ENCODE assay signal across 21 cellular contexts in the genomic region with DNA sequence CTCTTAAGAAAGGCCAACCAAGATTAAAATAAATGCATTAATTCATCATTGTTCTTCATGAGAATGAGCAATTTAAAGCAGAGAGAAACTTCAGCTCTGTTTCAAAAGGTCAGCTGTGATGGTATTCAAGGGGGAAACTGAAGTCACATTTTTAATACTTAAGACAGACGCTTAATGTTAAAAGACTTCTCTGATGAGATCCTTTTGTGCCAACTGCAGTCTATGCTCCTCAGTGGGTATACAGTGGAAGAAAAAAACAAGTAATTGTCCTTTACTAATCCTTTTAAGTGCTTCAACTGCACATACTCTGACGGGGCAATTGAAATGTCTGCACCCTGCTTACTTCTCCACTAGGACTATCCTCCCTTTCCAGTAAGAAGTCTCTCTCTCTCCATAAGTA.
"Had no signal": no experiment of that assay in that cellular context is flagged by ENCODE, and none has a peak within 500 bp of the region (broad histone marks: within the 10 kb centered on the region; RNA-seq: fewer than 3 reads in every experiment).

No MANE protein-coding gene starts in this region.

- H3K9me3 Mint-ChIP-seq: activated T-cell treated with anti-CD3 and anti-CD28 coated beads, Interleukin-2, amount 50 U/mL, for 24 hours; naive thymus-derived CD4-positive, alpha-beta T cell; stimulated activated naive B cell treated with anti-CD40 and anti-IgM and Interleukin-4, amounts not matched to agents 10 μg/mL and 1 μg/mL and 100 μg/mL, for 72 hours had no signal

- H3K36me3 ChIP-seq: adrenal gland, thyroid gland, uterus had no signal

- DNase-seq: activated CD4-positive, alpha-beta T cell treated with anti-CD3 and anti-CD28 coated beads, Interleukin-2, amount 50 U/mL, for 48 hours; activated CD8-positive, alpha-beta memory T cell treated with anti-CD3 and anti-CD28 coated beads, Interleukin-2, amount 10 ng/mL, durations not matched to agents 7 days and 5 days; activated effector memory CD4-positive, alpha-beta T cell treated with Interleukin-2 at 50 U/mL for 16 hours; activated T-cell treated with anti-CD3 and anti-CD28 coated beads, Interleukin-2, amount 50 U/mL, for 24 hours; adrenal gland; body of pancreas; caudate nucleus; hippocampal formation; mammary epithelial cell; naive thymus-derived CD4-positive, alpha-beta T cell; posterior cingulate gyrus; stimulated activated CD4-positive, alpha-beta T cell treated with anti-CD3 and anti-CD28 coated beads, Interleukin-15, amount 100 ng/mL, for 24 hours; stimulated activated CD4-positive, alpha-beta T cell treated with anti-CD3 and anti-CD28 coated beads, Interleukin-4, amount 100 ng/mL, for 1 hour; stimulated activated naive B cell treated with anti-CD40 and anti-IgM and Interleukin-4, amounts not matched to agents 10 μg/mL and 1 μg/mL and 100 μg/mL, for 72 hours; T1000; thyroid gland; uterus had no signal

- H3K27me3 ChIP-seq: adrenal gland, body of pancreas, thyroid gland, uterus had no signal

- H3K4me3 Mint-ChIP-seq: activated CD8-positive, alpha-beta memory T cell treated with anti-CD3 and anti-CD28 coated beads, Interleukin-2, amount 10 ng/mL, durations not matched to agents 7 days and 5 days; activated naive CD4-positive, alpha-beta T cell treated with anti-CD3 and anti-CD28 coated beads, Interleukin-2, amount 50 U/mL, for 24 hours; activated T-cell treated with anti-CD3 and anti-CD28 coated beads, Interleukin-2, amount 50 U/mL, for 24 hours; naive thymus-derived CD4-positive, alpha-beta T cell; stimulated activated naive B cell treated with anti-CD40 and anti-IgM and Interleukin-4, amounts not matched to agents 10 μg/mL and 1 μg/mL and 100 μg/mL, for 72 hours had no signal

- H3K4me1 Mint-ChIP-seq: activated CD8-positive, alpha-beta memory T cell treated with anti-CD3 and anti-CD28 coated beads, Interleukin-2, amount 10 ng/mL, durations not matched to agents 7 days and 5 days; activated naive CD4-positive, alpha-beta T cell treated with anti-CD3 and anti-CD28 coated beads, Interleukin-2, amount 50 U/mL, for 24 hours; naive thymus-derived CD4-positive, alpha-beta T cell; stimulated activated naive B cell treated with anti-CD40 and anti-IgM and Interleukin-4, amounts not matched to agents 10 μg/mL and 1 μg/mL and 100 μg/mL, for 72 hours had no signal

- ATAC-seq: activated CD8-positive, alpha-beta memory T cell treated with anti-CD3 and anti-CD28 coated beads, Interleukin-2, amount 10 ng/mL, durations not matched to agents 7 days and 5 days; body of pancreas; esophagus mucosa; left lobe of liver; naive thymus-derived CD4-positive, alpha-beta T cell; stimulated activated naive B cell treated with anti-CD40 and anti-IgM and Interleukin-4, amounts not matched to agents 10 μg/mL and 1 μg/mL and 100 μg/mL, for 72 hours had no signal

- H3K4me1 ChIP-seq: adrenal gland had no signal

- H3K27ac Mint-ChIP-seq: activated CD8-positive, alpha-beta memory T cell treated with anti-CD3 and anti-CD28 coated beads, Interleukin-2, amount 10 ng/mL, durations not matched to agents 7 days and 5 days; activated naive CD4-positive, alpha-beta T cell treated with anti-CD3 and anti-CD28 coated beads, Interleukin-2, amount 50 U/mL, for 24 hours; activated T-cell treated with anti-CD3 and anti-CD28 coated beads, Interleukin-2, amount 50 U/mL, for 24 hours; naive thymus-derived CD4-positive, alpha-beta T cell; stimulated activated naive B cell treated with anti-CD40 and anti-IgM and Interleukin-4, amounts not matched to agents 10 μg/mL and 1 μg/mL and 100 μg/mL, for 72 hours had no signal

- H3K4me3 ChIP-seq: adrenal gland, body of pancreas, thyroid gland, uterus had no signal

- H3K27ac ChIP-seq: adrenal gland, body of pancreas, thyroid gland, VCaP had no signal

- H3K9me3 ChIP-seq: adrenal gland, body of pancreas, thyroid gland, uterus had no signal

- H3K36me3 Mint-ChIP-seq: activated CD8-positive, alpha-beta memory T cell treated with anti-CD3 and anti-CD28 coated beads, Interleukin-2, amount 10 ng/mL, durations not matched to agents 7 days and 5 days; activated naive CD4-positive, alpha-beta T cell treated with anti-CD3 and anti-CD28 coated beads, Interleukin-2, amount 50 U/mL, for 24 hours; naive thymus-derived CD4-positive, alpha-beta T cell; stimulated activated naive B cell treated with anti-CD40 and anti-IgM and Interleukin-4, amounts not matched to agents 10 μg/mL and 1 μg/mL and 100 μg/mL, for 72 hours had no signal

- H3K27me3 Mint-ChIP-seq: activated CD8-positive, alpha-beta memory T cell treated with anti-CD3 and anti-CD28 coated beads, Interleukin-2, amount 10 ng/mL, durations not matched to agents 7 days and 5 days; activated naive CD4-positive, alpha-beta T cell treated with anti-CD3 and anti-CD28 coated beads, Interleukin-2, amount 50 U/mL, for 24 hours; activated T-cell treated with anti-CD3 and anti-CD28 coated beads, Interleukin-2, amount 50 U/mL, for 24 hours; naive thymus-derived CD4-positive, alpha-beta T cell; stimulated activated naive B cell treated with anti-CD40 and anti-IgM and Interleukin-4, amounts not matched to agents 10 μg/mL and 1 μg/mL and 100 μg/mL, for 72 hours had no signal
